ENCODE assay signal across 10 cellular contexts in genomic region chr5:76622973-76623596, GRCh38. TPM values are rescaled to one million over a fixed set of nuclear protein-coding genes. Genes with fewer than 3 reads are reported as not detected.
DNase-seq lines count a peak whose midpoint lies in the region; ATAC-seq and TF ChIP-seq lines count a peak whose summit lies in the region.
"Had no signal": no experiment of that assay in that cellular context is flagged by ENCODE, and none has a peak within 500 bp of the region (broad histone marks: within the 10 kb centered on the region; RNA-seq: fewer than 3 reads in every experiment).

Gene F2RL2, minus strand, starts transcription at chr5:76623403. Its CDS starts 173 bp downstream, at chr5:76623230.

- no peak within 1 kb of the TSS for H3K27ac ChIP-seq in left lung
- no peak within 1 kb of the TSS for H3K27ac ChIP-seq in prostate gland

- ATAC-seq in left lung, result peak; percentile 19
- no peak for ATAC-seq in omental fat pad (ENCODE audit: low FRiP score)
- ATAC-seq in GM19452 (IDR thresholded peaks at IDR 0.05; ENCODE audit: unreplicated experiment), result no peak
- ATAC-seq: activated CD8-positive, alpha-beta T cell treated with anti-CD3 and anti-CD28 coated beads for 36 hours had no signal

- no peaks in the 10 kb centered on the region for H3K36me3 Mint-ChIP-seq in chondrocyte (ENCODE audit: low read depth)

- DNase-seq in AG09309 (ENCODE audit: low read depth) (peak; percentile 70), HuH-7 (ENCODE audit: low spot score) (peak; percentile 21), chondrocyte (ENCODE audit: low spot score) (no peak), left lung (no peak), omental fat pad (ENCODE audit: low spot score) (no peak), occipital lobe (lab: John Stamatoyannopoulos, UW) (no peak), prostate gland (ENCODE audit: low spot score) (no peak)
- DNase-seq: activated CD8-positive, alpha-beta T cell treated with anti-CD3 and anti-CD28 coated beads for 36 hours; NCI-H1694 had no signal

- intact Hi-C loops in left lung (cut with DNase I), result no loop called here
- intact Hi-C loops in prostate gland (cut with DNase I), result no loop called here

- no peak for TF ChIP-seq POLR2A in prostate gland (IDR thresholded peaks at IDR 0.05)

- 36% methylated on average over 7 of the region's 7 CpGs for WGBS in prostate gland

- H3K27me3 ChIP-seq in left lung (no peaks in the 10 kb centered on the region), prostate gland (replicated peaks; ENCODE audit: insufficient read depth) (no peaks in the 10 kb centered on the region)

- no peaks in the 10 kb centered on the region for H3K27me3 Mint-ChIP-seq in chondrocyte (ENCODE audit: low read depth)
- H3K27me3 Mint-ChIP-seq: activated CD8-positive, alpha-beta T cell treated with anti-CD3 and anti-CD28 coated beads for 36 hours had no signal

- H3K36me3 ChIP-seq in left lung (peaks cover 0 to 2% of the 10 kb centered on the region in 2 donors), prostate gland (no peaks in the 10 kb centered on the region)

- H3K4me3 ChIP-seq in AG09309 (ENCODE audit: control insufficient read depth, low read depth, low read length), result peak within 1 kb of the TSS; percentile 52
- H3K4me3 ChIP-seq in left lung, result no peak within 1 kb of the TSS
- no peak within 1 kb of the TSS for H3K4me3 ChIP-seq in prostate gland

- no peaks in the 10 kb centered on the region for H3K9me3 Mint-ChIP-seq in chondrocyte (ENCODE audit: low read depth)
- H3K9me3 Mint-ChIP-seq: activated CD8-positive, alpha-beta T cell treated with anti-CD3 and anti-CD28 coated beads for 36 hours had no signal

- peak within 1 kb of the TSS; percentile 86 for H3K27ac Mint-ChIP-seq in chondrocyte (ENCODE audit: unreplicated experiment)
- H3K27ac Mint-ChIP-seq: activated CD8-positive, alpha-beta T cell treated with anti-CD3 and anti-CD28 coated beads for 36 hours had no signal

- no peak for TF ChIP-seq CTCF in AG09309 (IDR thresholded peaks at IDR 0.05; ENCODE audit: control insufficient read depth, insufficient read depth, low read depth, low read length, missing control alignments)
- no peak for TF ChIP-seq CTCF in chondrocyte (IDR thresholded peaks at IDR 0.05)
- TF ChIP-seq CTCF in left lung (IDR thresholded peaks at IDR 0.05), result no peak
- no peak for TF ChIP-seq CTCF in omental fat pad (IDR thresholded peaks at IDR 0.05)
- no peak for TF ChIP-seq CTCF in prostate gland (IDR thresholded peaks at IDR 0.05)

- no peaks in the 10 kb centered on the region for H3K9me3 ChIP-seq in left lung
- no peaks in the 10 kb centered on the region for H3K9me3 ChIP-seq in prostate gland

- H3K4me3 Mint-ChIP-seq in chondrocyte (ENCODE audit: unreplicated experiment), result peak within 1 kb of the TSS; percentile 66
- H3K4me3 Mint-ChIP-seq: activated CD8-positive, alpha-beta T cell treated with anti-CD3 and anti-CD28 coated beads for 36 hours had no signal

- H3K4me1 Mint-ChIP-seq in chondrocyte (ENCODE audit: low read depth), result peaks cover 36% of the 10 kb centered on the region

- H3K4me1 ChIP-seq in left lung, result no peaks in the 10 kb centered on the region
- no peaks in the 10 kb centered on the region for H3K4me1 ChIP-seq in prostate gland (replicated peaks)

RNA-seq across cellular contexts. Expression of gene F2RL2, which starts in this region (rescaled TPM):
- total RNA-seq in chondrocyte (7.9 to 31.3 TPM (median 8.4 TPM) in 3 replicates), left lung (1 to 10 TPM in 1 of 2 donors, under 1 TPM in 1; 0.10 to 1.8 TPM), omental fat pad (under 1 TPM in 2 of 4 donors, not detected in 2; 0.28 to 0.63 TPM), occipital lobe (0.31 TPM), prostate gland (not detected)
- total RNA-seq: activated CD8-positive, alpha-beta T cell treated with anti-CD3 and anti-CD28 coated beads for 36 hours had no signal

Comparison
In these comparisons a context has a peak if more than half of its experiments do, and no peak if none do; other contexts are left out.
1. DNase-seq: peak in AG09309 (single experiment) and HuH-7 (single experiment); none in chondrocyte (single experiment), left lung (0 of 2), omental fat pad (single experiment), occipital lobe (single experiment) and prostate gland (single experiment).